ENCODE assay signal across 8 cellular contexts in the genomic region with DNA sequence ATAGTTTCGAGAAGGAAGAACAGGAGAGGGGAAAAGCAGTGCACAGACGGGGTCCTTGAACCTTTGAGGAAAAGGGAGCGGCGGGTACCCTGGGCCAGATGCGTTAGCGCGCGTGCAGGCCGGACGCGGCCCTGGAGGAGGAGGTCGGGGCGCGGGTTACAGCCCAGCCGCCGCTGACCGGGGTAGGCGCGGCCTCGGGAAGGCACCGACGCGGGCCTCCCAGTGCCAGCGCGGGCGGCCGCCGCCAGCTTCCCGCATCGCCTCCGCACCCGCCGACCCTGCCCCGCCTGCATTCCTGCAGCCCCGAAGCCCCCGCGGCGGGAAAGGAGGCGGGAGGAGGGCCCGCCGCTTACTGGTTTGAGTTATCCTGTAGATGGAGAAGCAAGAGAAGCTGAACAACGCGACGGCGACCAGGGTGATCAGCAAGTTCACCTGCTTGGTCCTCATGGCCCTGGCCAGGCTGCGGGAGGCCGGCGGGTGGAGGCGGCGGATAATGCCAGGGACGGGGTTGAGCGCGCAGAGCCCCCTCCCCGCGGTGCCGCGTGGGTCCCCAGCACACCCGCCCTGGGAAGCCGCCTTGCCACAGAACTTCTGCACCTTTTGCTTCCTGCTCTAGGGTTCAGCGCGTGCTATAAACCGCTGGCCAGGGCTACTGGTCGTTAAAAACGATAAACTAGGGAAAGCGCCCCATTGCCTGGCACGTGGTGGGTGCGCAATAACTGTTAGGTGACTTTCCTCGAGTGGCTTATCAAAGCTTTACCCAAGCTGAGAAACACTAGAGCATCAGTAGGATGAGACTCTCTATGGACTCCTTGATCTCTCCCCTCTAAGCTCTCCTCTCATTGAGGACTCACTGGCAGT. TPM values are rescaled to one million over a fixed set of nuclear protein-coding genes. Genes with fewer than 3 reads are reported as not detected.
A peak's percentile ranks its signal among the peaks of the same experiment; 100 is the strongest.
DNase-seq lines count a peak whose midpoint lies in the region; ATAC-seq and TF ChIP-seq lines count a peak whose summit lies in the region.

TSS of gene MGAT4D (minus strand) at position 518 of the 861 bp plus-strand sequence. CDS start at position 447, 71 bp downstream.

- H3K4me1 ChIP-seq in mammary epithelial cell (ENCODE audit: insufficient read depth, low read length): no peaks in the 10 kb centered on the region
- peaks cover 6% of the 10 kb centered on the region in 2 donors for H3K4me1 ChIP-seq in left lung

- no peaks in the 10 kb centered on the region for H3K4me1 Mint-ChIP-seq in stimulated activated naive CD8-positive, alpha-beta T cell treated with anti-CD3 and anti-CD28 coated beads, Interleukin-15, Interleukin-2, amounts not matched to agents 100 ng/mL and 50 ng/mL, for 24 hours (ENCODE audit: low read depth)

- no peaks in the 10 kb centered on the region for H3K9me3 ChIP-seq in mammary epithelial cell (replicated peaks; ENCODE audit: insufficient read depth, low read length)
- no peaks in the 10 kb centered on the region for H3K9me3 ChIP-seq in left lung

- H3K4me3 ChIP-seq in mammary epithelial cell (replicated peaks in 1 of 3; ENCODE audit: insufficient read depth in 1 of 3, low read depth in 2 of 3, low read length in 3 of 3): no peak within 1 kb of the TSS
- H3K4me3 ChIP-seq in left lung: peak within 1 kb of the TSS in 1 of 2 donors; percentile 13

- no peaks in the 10 kb centered on the region for H3K9me3 Mint-ChIP-seq in stimulated activated naive CD8-positive, alpha-beta T cell treated with anti-CD3 and anti-CD28 coated beads, Interleukin-15, Interleukin-2, amounts not matched to agents 100 ng/mL and 50 ng/mL, for 24 hours

- dilution Hi-C loops in mammary epithelial cell (cut with HindIII; ENCODE audit: low sequenced_read_pairs): no loop called here

- CTCF ChIA-PET in mammary epithelial cell (lab: Charles Lee; ENCODE audit: low non-redundant PET): no interaction called here

- H3K27ac Mint-ChIP-seq in stimulated activated naive CD8-positive, alpha-beta T cell treated with anti-CD3 and anti-CD28 coated beads, Interleukin-15, Interleukin-2, amounts not matched to agents 100 ng/mL and 50 ng/mL, for 24 hours: no peak within 1 kb of the TSS

- no peak within 1 kb of the TSS for H3K9ac ChIP-seq in mammary epithelial cell (ENCODE audit: insufficient read depth, low read length)

- intact Hi-C loops in mammary epithelial cell (cut with micrococcal nuclease) (no loop called here), left lung (cut with DNase I) (no loop called here)

- H3K27ac ChIP-seq in mammary epithelial cell (ENCODE audit: insufficient read depth, low read depth, low read length) (no peak within 1 kb of the TSS), left lung (no peak within 1 kb of the TSS)

- peaks cover 28% of the 10 kb centered on the region for H3K27me3 ChIP-seq in mammary epithelial cell (ENCODE audit: insufficient read depth, low read length)
- H3K27me3 ChIP-seq in left lung: peaks cover 42 to 66% of the 10 kb centered on the region in 2 donors

- H3K4me3 Mint-ChIP-seq in stimulated activated naive CD8-positive, alpha-beta T cell treated with anti-CD3 and anti-CD28 coated beads, Interleukin-15, Interleukin-2, amounts not matched to agents 100 ng/mL and 50 ng/mL, for 24 hours: peak within 1 kb of the TSS; percentile 51

- peak; percentile 5 for DNase-seq in activated CD4-positive, alpha-beta T cell treated with anti-CD3 and anti-CD28 coated beads for 48 hours
- DNase-seq in activated CD4-positive, alpha-beta T cell treated with anti-CD3 and anti-CD28 coated beads for 4 hours: no peak
- DNase-seq in mammary epithelial cell (no peak), left lung (peak in 1 of 2 donors; percentile 75), NOMO-1 treated with DMSO at 0.1 percent for 48 hours (lab: John Stamatoyannopoulos, UW; ENCODE audit: unreplicated experiment) (no peak), AML-193 (lab: John Stamatoyannopoulos, UW) (no peak)

- WGBS in mammary epithelial cell (ENCODE audit: low coverage, missing lambda C conversion rate): 21% methylated on average over 29 of the region's 68 CpGs

- H3K36me3 Mint-ChIP-seq in stimulated activated naive CD8-positive, alpha-beta T cell treated with anti-CD3 and anti-CD28 coated beads, Interleukin-15, Interleukin-2, amounts not matched to agents 100 ng/mL and 50 ng/mL, for 24 hours (ENCODE audit: low read depth): no peaks in the 10 kb centered on the region

- H3K79me2 ChIP-seq in mammary epithelial cell (ENCODE audit: insufficient read depth, low read length): no peaks in the 10 kb centered on the region

- no peaks in the 10 kb centered on the region for H3K36me3 ChIP-seq in mammary epithelial cell (ENCODE audit: insufficient read depth, low read length)
- no peaks in the 10 kb centered on the region for H3K36me3 ChIP-seq in left lung

- in situ Hi-C loops in mammary epithelial cell (cut with MboI; ENCODE audit: low sequenced_read_pairs in 2 of 2): no loop called here

- TF ChIP-seq CTCF in mammary epithelial cell (conservative IDR thresholded peaks at IDR 0.05 in 1 of 2, IDR thresholded peaks at IDR 0.05 in 1 of 2; ENCODE audit: extremely low read depth in 1 of 2, insufficient read depth in 1 of 2, low read depth in 1 of 2, low read length in 2 of 2) (no peak), left lung (IDR thresholded peaks at IDR 0.05) (no peak)

- H3K4me2 ChIP-seq in mammary epithelial cell (ENCODE audit: insufficient read depth, low read depth, low read length): peak within 1 kb of the TSS; percentile 11

- no TSS peak for BruUV-seq in mammary epithelial cell (replicated peaks; lab: Mats Ljungman, UMichigan)

- H4K20me1 ChIP-seq in mammary epithelial cell (ENCODE audit: insufficient read depth, low read length): no peaks in the 10 kb centered on the region

- H2AFZ ChIP-seq in mammary epithelial cell (ENCODE audit: low read depth, low read length): peak within 1 kb of the TSS; percentile 49

- ATAC-seq in left lung (peak; percentile 54), HG03196 (IDR thresholded peaks at IDR 0.05; ENCODE audit: unreplicated experiment) (no peak)

- peaks cover 60% of the 10 kb centered on the region for H3K27me3 Mint-ChIP-seq in stimulated activated naive CD8-positive, alpha-beta T cell treated with anti-CD3 and anti-CD28 coated beads, Interleukin-15, Interleukin-2, amounts not matched to agents 100 ng/mL and 50 ng/mL, for 24 hours

RNA-seq across cellular contexts. Expression of gene MGAT4D, which starts in this region (rescaled TPM):
- total RNA-seq in mammary epithelial cell: not detected
- not detected for polyA plus RNA-seq in mammary epithelial cell
- polyA minus RNA-seq in mammary epithelial cell: not detected
- not detected for total RNA-seq in left lung

Comparison
In these comparisons a context has a peak if more than half of its experiments do, and no peak if none do; other contexts are left out.
1. Peak in ATAC-seq in left lung; RNA of the gene not detected or under 1 TPM.